In the genomic region with DNA sequence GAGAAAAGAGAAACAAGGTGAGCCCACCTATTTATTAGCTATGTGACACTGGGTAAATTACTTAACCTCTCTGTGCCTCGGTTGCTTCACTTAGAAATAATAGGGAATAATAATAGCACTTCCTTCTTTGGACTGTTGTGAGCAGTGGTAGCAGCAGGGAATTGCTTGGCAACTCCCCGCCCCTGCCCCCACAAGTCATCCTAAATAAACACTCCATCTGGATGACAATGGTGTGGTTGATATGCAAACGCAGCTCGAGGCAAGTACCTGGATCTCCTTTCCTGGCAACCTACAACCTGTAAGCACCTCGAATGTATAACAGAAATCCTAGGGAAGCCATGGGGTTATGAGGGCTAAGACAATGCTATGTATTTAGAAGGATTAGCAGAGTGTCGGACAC, we compare ENCODE assay signal across 22 cellular contexts. TPM values are rescaled to one million over a fixed set of nuclear protein-coding genes. Genes with fewer than 3 reads are reported as not detected.
"Had no signal": no experiment of that assay in that cellular context is flagged by ENCODE, and none has a peak within 500 bp of the region (broad histone marks: within the 10 kb centered on the region; RNA-seq: fewer than 3 reads in every experiment).

No MANE protein-coding gene starts in this region.

- H3K36me3 ChIP-seq: breast epithelium, gastrocnemius medialis, heart left ventricle, right atrium auricular region, tibial artery, uterus had no signal

- H3K4me3 ChIP-seq: breast epithelium, gastrocnemius medialis, heart left ventricle, right atrium auricular region, tibial artery, uterus had no signal

- H3K27me3 ChIP-seq: breast epithelium, gastrocnemius medialis, heart left ventricle, right atrium auricular region, tibial artery, uterus had no signal

- DNase-seq: activated CD4-positive, alpha-beta T cell treated with anti-CD3 and anti-CD28 coated beads for 1 hour; activated CD4-positive, alpha-beta T cell treated with anti-CD3 and anti-CD28 coated beads, Interleukin-2, amount 50 U/mL, for 4 hours; activated naive CD4-positive, alpha-beta T cell treated with anti-CD3 and anti-CD28 coated beads for 36 hours; activated naive CD8-positive, alpha-beta T cell treated with anti-CD3 and anti-CD28 coated beads, Interleukin-2, amount 50 U/mL, for 24 hours; activated T-cell treated with anti-CD3 and anti-CD28 coated beads for 4 hours; aorta; cerebellar nuclear complex; effector CD8-positive, alpha-beta T cell; gastrocnemius medialis; heart left ventricle; kidney glomerular epithelial cell; stimulated activated CD4-positive, alpha-beta T cell treated with anti-CD3 and anti-CD28 coated beads, Interleukin-2, amount 100 ng/mL, for 48 hours; stimulated activated naive B cell treated with anti-CD40 and anti-IgM and Interleukin-4, amounts not matched to agents 10 μg/mL and 1 μg/mL and 100 μg/mL, for 72 hours; T-helper 9 cell; tibial artery; uterus had no signal

- H3K9me3 ChIP-seq: breast epithelium, gastrocnemius medialis, uterus had no signal

- H3K27ac ChIP-seq: breast epithelium, gastrocnemius medialis, heart left ventricle, right atrium auricular region, tibial artery, uterus had no signal

- H3K4me1 ChIP-seq: breast epithelium, gastrocnemius medialis, heart left ventricle, right atrium auricular region, tibial artery, uterus had no signal

RNA-seq across cellular contexts. Expression of a gene that starts 9.1 kb away (rescaled TPM):
- total RNA-seq: activated naive CD4-positive, alpha-beta T cell treated with anti-CD3 and anti-CD28 coated beads for 36 hours; activated T-helper 2 cell treated with anti-CD3 and anti-CD28 coated beads, Interferon-gamma antibody, Interleukin-2, Interleukin-4, amounts not matched to agents 10 μg/mL and 5 μg/mL and 100 μg/mL, durations not matched to agents 14 hours and 24 hours and 36 hours; gastrocnemius medialis; mesenteric fat pad; right atrium auricular region; skeletal muscle tissue had no signal
- polyA plus RNA-seq: liver had no signal
